ENCODE assay signal across 30 cellular contexts in the genomic region with DNA sequence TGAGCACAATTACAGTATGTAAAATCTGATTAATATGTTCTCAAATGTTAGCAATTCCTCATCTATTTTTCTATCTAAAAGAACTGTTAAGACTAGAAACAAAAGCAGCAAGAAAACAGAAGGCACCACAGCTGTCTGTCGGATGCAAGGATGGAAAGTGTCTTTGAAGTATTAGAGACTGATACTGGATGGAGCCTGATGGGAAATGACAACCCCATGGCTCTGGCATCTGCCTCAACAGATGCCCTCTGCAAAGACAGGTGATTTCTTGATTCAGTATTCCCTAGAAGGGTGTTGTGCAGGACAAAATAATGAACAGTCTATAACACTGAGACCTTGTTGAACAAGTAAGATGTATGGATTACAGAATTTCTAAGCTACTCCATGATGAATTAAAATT. TPM values are rescaled to one million over a fixed set of nuclear protein-coding genes. Genes with fewer than 3 reads are reported as not detected.
"Had no signal": no experiment of that assay in that cellular context is flagged by ENCODE, and none has a peak within 500 bp of the region (broad histone marks: within the 10 kb centered on the region; RNA-seq: fewer than 3 reads in every experiment).

No MANE protein-coding gene starts in this region.

- H3K9me3 Mint-ChIP-seq: activated CD4-positive, alpha-beta memory T cell treated with anti-CD3 and anti-CD28 coated beads, Interleukin-2, amount 10 ng/mL, durations not matched to agents 7 days and 5 days; activated CD4-positive, alpha-beta T cell treated with anti-CD3 and anti-CD28 coated beads, Interleukin-2, amount 10 ng/mL, durations not matched to agents 7 days and 5 days; activated naive CD4-positive, alpha-beta T cell treated with anti-CD3 and anti-CD28 coated beads, Interleukin-2, amount 10 ng/mL, durations not matched to agents 7 days and 5 days; activated naive CD4-positive, alpha-beta T cell treated with anti-CD3 and anti-CD28 coated beads, Interleukin-2, amount 50 U/mL, for 72 hours; activated naive CD8-positive, alpha-beta T cell treated with anti-CD3 and anti-CD28 coated beads, Interleukin-2, amount 10 ng/mL, durations not matched to agents 7 days and 5 days; activated T-cell treated with anti-CD3 and anti-CD28 coated beads, Interleukin-2, amount 50 U/mL, for 24 hours; central memory CD8-positive, alpha-beta T cell had no signal

- ATAC-seq: activated naive CD4-positive, alpha-beta T cell treated with anti-CD3 and anti-CD28 coated beads, Interleukin-2, amount 50 U/mL, for 72 hours; activated T-cell treated with anti-CD3 and anti-CD28 coated beads, Interleukin-2, amount 50 U/mL, for 72 hours; foreskin keratinocyte; gastrocnemius medialis; heart right ventricle had no signal

- H3K36me3 Mint-ChIP-seq: activated naive CD4-positive, alpha-beta T cell treated with anti-CD3 and anti-CD28 coated beads, Interleukin-2, amount 10 ng/mL, durations not matched to agents 7 days and 5 days; activated naive CD4-positive, alpha-beta T cell treated with anti-CD3 and anti-CD28 coated beads, Interleukin-2, amount 50 U/mL, for 72 hours; activated naive CD8-positive, alpha-beta T cell treated with anti-CD3 and anti-CD28 coated beads, Interleukin-2, amount 10 ng/mL, durations not matched to agents 7 days and 5 days had no signal

- H3K27me3 Mint-ChIP-seq: activated CD4-positive, alpha-beta memory T cell treated with anti-CD3 and anti-CD28 coated beads, Interleukin-2, amount 10 ng/mL, durations not matched to agents 7 days and 5 days; activated CD4-positive, alpha-beta T cell treated with anti-CD3 and anti-CD28 coated beads, Interleukin-2, amount 10 ng/mL, durations not matched to agents 7 days and 5 days; activated naive CD4-positive, alpha-beta T cell treated with anti-CD3 and anti-CD28 coated beads, Interleukin-2, amount 10 ng/mL, durations not matched to agents 7 days and 5 days; activated naive CD8-positive, alpha-beta T cell treated with anti-CD3 and anti-CD28 coated beads, Interleukin-2, amount 10 ng/mL, durations not matched to agents 7 days and 5 days; central memory CD8-positive, alpha-beta T cell; dendritic cell treated with granulocyte-macrophage colony-stimulating factor and Interleukin-4, amounts not matched to agents 40 ng/mL and 50 ng/mL, for 4 days had no signal

- H3K4me3 Mint-ChIP-seq: activated CD4-positive, alpha-beta memory T cell treated with anti-CD3 and anti-CD28 coated beads, Interleukin-2, amount 10 ng/mL, durations not matched to agents 7 days and 5 days; activated CD4-positive, alpha-beta T cell treated with anti-CD3 and anti-CD28 coated beads, Interleukin-2, amount 10 ng/mL, durations not matched to agents 7 days and 5 days; activated naive CD4-positive, alpha-beta T cell treated with anti-CD3 and anti-CD28 coated beads, Interleukin-2, amount 10 ng/mL, durations not matched to agents 7 days and 5 days; activated naive CD8-positive, alpha-beta T cell treated with anti-CD3 and anti-CD28 coated beads, Interleukin-2, amount 10 ng/mL, durations not matched to agents 7 days and 5 days; activated T-cell treated with anti-CD3 and anti-CD28 coated beads, Interleukin-2, amount 50 U/mL, for 24 hours; activated T-cell treated with anti-CD3 and anti-CD28 coated beads, Interleukin-2, amount 50 U/mL, for 72 hours; central memory CD8-positive, alpha-beta T cell; dendritic cell treated with granulocyte-macrophage colony-stimulating factor and Interleukin-4, amounts not matched to agents 40 ng/mL and 50 ng/mL, for 4 days had no signal

- H3K27ac Mint-ChIP-seq: activated CD4-positive, alpha-beta memory T cell treated with anti-CD3 and anti-CD28 coated beads, Interleukin-2, amount 10 ng/mL, durations not matched to agents 7 days and 5 days; activated CD4-positive, alpha-beta T cell treated with anti-CD3 and anti-CD28 coated beads, Interleukin-2, amount 10 ng/mL, durations not matched to agents 7 days and 5 days; activated naive CD4-positive, alpha-beta T cell treated with anti-CD3 and anti-CD28 coated beads, Interleukin-2, amount 10 ng/mL, durations not matched to agents 7 days and 5 days; activated naive CD4-positive, alpha-beta T cell treated with anti-CD3 and anti-CD28 coated beads, Interleukin-2, amount 50 U/mL, for 72 hours; activated naive CD8-positive, alpha-beta T cell treated with anti-CD3 and anti-CD28 coated beads, Interleukin-2, amount 10 ng/mL, durations not matched to agents 7 days and 5 days; activated T-cell treated with anti-CD3 and anti-CD28 coated beads, Interleukin-2, amount 50 U/mL, for 24 hours; activated T-cell treated with anti-CD3 and anti-CD28 coated beads, Interleukin-2, amount 50 U/mL, for 72 hours; dendritic cell treated with granulocyte-macrophage colony-stimulating factor and Interleukin-4, amounts not matched to agents 40 ng/mL and 50 ng/mL, for 4 days had no signal

- H3K4me1 Mint-ChIP-seq: activated CD4-positive, alpha-beta memory T cell treated with anti-CD3 and anti-CD28 coated beads, Interleukin-2, amount 10 ng/mL, durations not matched to agents 7 days and 5 days; activated CD4-positive, alpha-beta T cell treated with anti-CD3 and anti-CD28 coated beads, Interleukin-2, amount 10 ng/mL, durations not matched to agents 7 days and 5 days; activated naive CD4-positive, alpha-beta T cell treated with anti-CD3 and anti-CD28 coated beads, Interleukin-2, amount 10 ng/mL, durations not matched to agents 7 days and 5 days; activated naive CD8-positive, alpha-beta T cell treated with anti-CD3 and anti-CD28 coated beads, Interleukin-2, amount 10 ng/mL, durations not matched to agents 7 days and 5 days; central memory CD8-positive, alpha-beta T cell had no signal

- DNase-seq: activated CD4-positive, alpha-beta memory T cell treated with anti-CD3 and anti-CD28 coated beads, Interleukin-2, amount 10 ng/mL, durations not matched to agents 7 days and 5 days; activated CD4-positive, alpha-beta T cell treated with anti-CD3 and anti-CD28 coated beads for 1 hour; activated CD4-positive, alpha-beta T cell treated with anti-CD3 and anti-CD28 coated beads for 4 hours; activated CD4-positive, alpha-beta T cell treated with anti-CD3 and anti-CD28 coated beads, Interleukin-2, amount 10 ng/mL, durations not matched to agents 7 days and 5 days; activated CD4-positive, alpha-beta T cell treated with anti-CD3 and anti-CD28 coated beads, Interleukin-2, amount 50 U/mL, for 4 hours; activated CD8-positive, alpha-beta memory T cell treated with anti-CD3 and anti-CD28 coated beads, Interleukin-2, amount 50 U/mL, for 48 hours; activated gamma-delta T cell; activated naive CD4-positive, alpha-beta T cell; activated naive CD4-positive, alpha-beta T cell treated with anti-CD3 and anti-CD28 coated beads, Interleukin-2, amount 10 ng/mL, durations not matched to agents 7 days and 5 days; activated naive CD8-positive, alpha-beta T cell treated with anti-CD3 and anti-CD28 coated beads, Interleukin-2, amount 10 ng/mL, durations not matched to agents 7 days and 5 days; activated T-cell treated with anti-CD3 and anti-CD28 coated beads for 4 hours; activated T-cell treated with anti-CD3 and anti-CD28 coated beads, Interleukin-2, amount 50 U/mL, for 24 hours; activated T-cell treated with anti-CD3 and anti-CD28 coated beads, Interleukin-2, amount 50 U/mL, for 72 hours; brain microvascular endothelial cell; dorsolateral prefrontal cortex; effector memory CD4-positive, alpha-beta T cell; erythroblast; foreskin keratinocyte; gastrocnemius medialis; heart right ventricle; T-helper 2 cell had no signal

RNA-seq across cellular contexts. Expression of gene LRCH2, which starts 19.7 kb away (rescaled TPM):
- total RNA-seq: activated CD4-positive, alpha-beta memory T cell treated with anti-CD3 and anti-CD28 coated beads, Interleukin-2, amount 10 ng/mL, durations not matched to agents 7 days and 5 days; activated CD4-positive, alpha-beta T cell treated with anti-CD3 and anti-CD28 coated beads, Interleukin-2, amount 10 ng/mL, durations not matched to agents 7 days and 5 days; activated naive CD4-positive, alpha-beta T cell treated with anti-CD3 and anti-CD28 coated beads, Interleukin-2, amount 50 U/mL, for 72 hours; activated naive CD8-positive, alpha-beta T cell treated with anti-CD3 and anti-CD28 coated beads, Interleukin-2, amount 10 ng/mL, durations not matched to agents 7 days and 5 days; activated T-cell treated with anti-CD3 and anti-CD28 coated beads, Interleukin-2, amount 50 U/mL, for 72 hours had no signal

RNA-seq across cellular contexts. Expression of gene RBMXL3, which starts 24.9 kb away (rescaled TPM):
- total RNA-seq: activated CD4-positive, alpha-beta memory T cell treated with anti-CD3 and anti-CD28 coated beads, Interleukin-2, amount 10 ng/mL, durations not matched to agents 7 days and 5 days; activated CD4-positive, alpha-beta T cell treated with anti-CD3 and anti-CD28 coated beads, Interleukin-2, amount 10 ng/mL, durations not matched to agents 7 days and 5 days; activated naive CD4-positive, alpha-beta T cell treated with anti-CD3 and anti-CD28 coated beads, Interleukin-2, amount 50 U/mL, for 72 hours; activated naive CD8-positive, alpha-beta T cell treated with anti-CD3 and anti-CD28 coated beads, Interleukin-2, amount 10 ng/mL, durations not matched to agents 7 days and 5 days; activated T-cell treated with anti-CD3 and anti-CD28 coated beads, Interleukin-2, amount 50 U/mL, for 72 hours; ascending aorta; bronchial epithelial cell; cardiac septum; cerebellum; dorsolateral prefrontal cortex; esophagus muscularis mucosa; foreskin keratinocyte; gastrocnemius medialis; heart right ventricle; hepatocyte had no signal
